In genomic region chr11:8649361-8649760, GRCh38 we compare ENCODE assay signal across 1 cellular context.
A peak's percentile ranks its signal among the peaks of the same experiment; 100 is the strongest.
TF ChIP-seq lines count a peak whose summit lies in the region.

No MANE protein-coding gene starts in this region.

TF ChIP-seq in SK-N-SH, 30 proteins besides CTCF, POLR2A, EP300 and RAD21:
- TF ChIP-seq NRF1 (IDR thresholded peaks at IDR 0.05; ENCODE audit: low read depth, low read length) (no peak), JUND (IDR thresholded peaks at IDR 0.05) (peak; percentile 74), FOSL2 (IDR thresholded peaks at IDR 0.05; ENCODE audit: borderline replicate concordance, low read depth) (peak; percentile 82; the same call in 1 of the 2 replicates), SIN3A (IDR thresholded peaks at IDR 0.05; ENCODE audit: borderline replicate concordance, low read depth, low read length) (no peak), USF2 (IDR thresholded peaks at IDR 0.05; ENCODE audit: borderline replicate concordance, low read depth, low read length) (no peak)
